Comparison of ENCODE assay signal across 30 cellular contexts in the genomic region with DNA sequence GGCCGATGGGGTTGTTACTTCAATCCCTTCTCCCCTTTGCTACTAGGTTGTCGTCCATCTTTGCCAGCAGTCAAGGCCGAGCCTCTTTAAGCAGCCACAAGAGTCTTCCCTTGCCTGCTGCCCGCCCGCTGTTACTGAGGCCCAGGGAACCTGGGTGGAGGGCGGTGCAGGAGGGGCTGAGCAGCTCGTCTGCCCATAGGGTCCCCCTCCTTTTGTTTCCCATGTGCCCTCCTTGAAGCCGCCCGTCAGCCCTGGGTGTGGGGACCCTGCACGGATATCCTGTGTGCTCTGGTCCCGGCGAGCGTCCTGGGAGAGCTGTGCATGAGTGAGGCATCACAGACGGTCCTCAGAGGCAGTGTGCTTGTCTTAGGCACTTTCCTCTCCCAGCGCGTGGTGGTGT.
"Had no signal": no experiment of that assay in that cellular context is flagged by ENCODE, and none has a peak within 500 bp of the region (broad histone marks: within the 10 kb centered on the region; RNA-seq: fewer than 3 reads in every experiment).

No MANE protein-coding gene starts in this region.

- H3K4me3 Mint-ChIP-seq: dendritic cell treated with granulocyte-macrophage colony-stimulating factor and Interleukin-4, amounts not matched to agents 40 ng/mL and 50 ng/mL, for 4 days; endodermal cell; memory B cell; natural killer cell; neural crest cell had no signal

- H3K4me2 ChIP-seq: hepatocyte, smooth muscle cell had no signal

- H3K4me3 ChIP-seq: colonic mucosa, gastroesophageal sphincter, heart left ventricle, hepatocyte, lung, smooth muscle cell, stomach, testis, tibial artery, upper lobe of left lung had no signal

- H3K27me3 Mint-ChIP-seq: dendritic cell treated with granulocyte-macrophage colony-stimulating factor and Interleukin-4, amounts not matched to agents 40 ng/mL and 50 ng/mL, for 4 days; memory B cell; progenitor cell of endocrine pancreas had no signal

- H3K27me3 ChIP-seq: colonic mucosa, foreskin keratinocyte, gastroesophageal sphincter, heart left ventricle, hepatocyte, neutrophil, stomach, testis, tibial artery, upper lobe of left lung had no signal

- DNase-seq: colonic mucosa; effector CD8-positive, alpha-beta T cell; endodermal cell; foreskin keratinocyte; heart left ventricle; kidney; natural killer cell; stimulated activated CD4-positive, alpha-beta T cell treated with anti-CD3 and anti-CD28 coated beads, Interleukin-12 subunit alpha, Interleukin-12 subunit beta, amount 100 ng/mL, for 4 hours; stimulated activated CD4-positive, alpha-beta T cell treated with anti-CD3 and anti-CD28 coated beads, Interleukin-1b, Interleukin-23, amount 100 ng/mL, for 48 hours; stimulated activated CD4-positive, alpha-beta T cell treated with anti-CD3 and anti-CD28 coated beads, Interleukin-4, amount 100 ng/mL, for 1 hour; stimulated activated CD8-positive, alpha-beta memory T cell treated with anti-CD3 and anti-CD28 coated beads, Interleukin-4, amount 100 ng/mL, for 48 hours; stimulated activated naive CD4-positive, alpha-beta T cell treated with Interleukin-2 at 50 U/mL for 16 hours; stomach; testis; tibial artery; upper lobe of left lung had no signal

- H3K36me3 ChIP-seq: colonic mucosa had no signal

- ATAC-seq: esophagus mucosa, foreskin keratinocyte, gastroesophageal sphincter, heart left ventricle, left lobe of liver, natural killer cell, sciatic nerve had no signal

- H3K27ac ChIP-seq: colonic mucosa, epithelial cell of prostate, foreskin keratinocyte, gastroesophageal sphincter, heart left ventricle, hepatocyte, neutrophil, parathyroid adenoma, stomach, testis, tibial artery, upper lobe of left lung had no signal

- H3K9me3 Mint-ChIP-seq: dendritic cell treated with granulocyte-macrophage colony-stimulating factor and Interleukin-4, amounts not matched to agents 40 ng/mL and 50 ng/mL, for 4 days; endodermal cell; memory B cell; natural killer cell; neural crest cell had no signal

- H3K9me3 ChIP-seq: colonic mucosa, gastroesophageal sphincter, heart left ventricle, neutrophil, stomach, testis, tibial artery, upper lobe of left lung had no signal

- H3K27ac Mint-ChIP-seq: dendritic cell treated with granulocyte-macrophage colony-stimulating factor and Interleukin-4, amounts not matched to agents 40 ng/mL and 50 ng/mL, for 4 days; endodermal cell; memory B cell; natural killer cell; progenitor cell of endocrine pancreas had no signal

- H3K4me1 ChIP-seq: colonic mucosa, foreskin keratinocyte, gastroesophageal sphincter, heart left ventricle, parathyroid adenoma, stomach, tibial artery, upper lobe of left lung had no signal

- H3K9ac ChIP-seq: parathyroid adenoma had no signal

- H3K36me3 Mint-ChIP-seq: natural killer cell had no signal

- H2AFZ ChIP-seq: hepatocyte, parathyroid adenoma had no signal

- H3K4me1 Mint-ChIP-seq: natural killer cell, neural crest cell had no signal
